In genomic region chr16:67945392-67945933, GRCh38 we compare ENCODE assay signal across 1 cellular context.
TF ChIP-seq lines count a peak whose summit lies in the region.

No MANE protein-coding gene starts in this region.

TF ChIP-seq in GM12878, 131 proteins besides CTCF, POLR2A, EP300 and RAD21:
- no peak for TF ChIP-seq ZBED1 (IDR thresholded peaks at IDR 0.05; ENCODE audit: borderline replicate concordance)
- TF ChIP-seq MXI1 (IDR thresholded peaks at IDR 0.05; ENCODE audit: low read depth, low read length), result no peak
- no peak for TF ChIP-seq HSF1 (IDR thresholded peaks at IDR 0.05; ENCODE audit: low read depth, low read length)
- no peak for TF ChIP-seq SUPT20H (IDR thresholded peaks at IDR 0.05; ENCODE audit: borderline replicate concordance, control insufficient read depth, low read depth, low read length)
- no peak for TF ChIP-seq TAF1 (IDR thresholded peaks at IDR 0.05; ENCODE audit: borderline replicate concordance, low read depth, low read length)
- no peak for TF ChIP-seq GATAD2B (conservative IDR thresholded peaks at IDR 0.05; ENCODE audit: low read depth)
- TF ChIP-seq STAT3 (IDR thresholded peaks at IDR 0.05; ENCODE audit: low read depth, low read length), result no peak
- TF ChIP-seq ZSCAN29 (IDR thresholded peaks at IDR 0.05), result no peak
- no peak for TF ChIP-seq RELA (IDR thresholded peaks at IDR 0.05; ENCODE audit: borderline replicate concordance, partially characterized antibody)
- no peak for TF ChIP-seq CUX1 (IDR thresholded peaks at IDR 0.05; ENCODE audit: insufficient replicate concordance, low read depth, low read length)
- TF ChIP-seq REST (IDR thresholded peaks at IDR 0.05; ENCODE audit: low read depth, low read length), result no peak
- no peak for TF ChIP-seq ATF3 (IDR thresholded peaks at IDR 0.05; ENCODE audit: borderline replicate concordance, extremely low read depth, low read depth, low read length)
- no peak for TF ChIP-seq MAX (IDR thresholded peaks at IDR 0.05; ENCODE audit: low read depth, low read length)
- TF ChIP-seq KAT2A (conservative IDR thresholded peaks at IDR 0.05; ENCODE audit: control insufficient read depth, low read depth, low read length), result no peak
